Comparison of ENCODE assay signal across 1 cellular context in genomic region chr13:23570099-23570926, GRCh38.
TF ChIP-seq lines count a peak whose summit lies in the region.

TNFRSF19 (plus strand) TSS chr13:23570412; CDS start chr13:23590184, 19,772 bp downstream.

TF ChIP-seq in GM12878, 131 proteins besides CTCF, POLR2A, EP300 and RAD21 (continued from another document):
- TF ChIP-seq E4F1 (IDR thresholded peaks at IDR 0.05; ENCODE audit: borderline replicate concordance, partially characterized antibody) = no peak
- no peak for TF ChIP-seq CUX1 (IDR thresholded peaks at IDR 0.05; ENCODE audit: insufficient replicate concordance, low read depth, low read length)
- no peak for TF ChIP-seq RELA (IDR thresholded peaks at IDR 0.05; ENCODE audit: borderline replicate concordance, partially characterized antibody)
- 0 out of 2 replicates have a peak, but pooled peaks have one; percentile 10 for TF ChIP-seq JUNB (IDR thresholded peaks at IDR 0.05)
- TF ChIP-seq KLF5 (IDR thresholded peaks at IDR 0.05; ENCODE audit: partially characterized antibody) = no peak
- peak; percentile 11; the same call in 1 of the 2 replicates for TF ChIP-seq FOXM1 (IDR thresholded peaks at IDR 0.05; ENCODE audit: low read depth, low read length)
- peak; percentile 75 for TF ChIP-seq EED (IDR thresholded peaks at IDR 0.05; ENCODE audit: low read depth)
- TF ChIP-seq IKZF2 (IDR thresholded peaks at IDR 0.05) = peak in 1 of 2 experiments; percentile 27; a peak in 1 of 4 replicates
- TF ChIP-seq RBBP5 (conservative IDR thresholded peaks at IDR 0.05) = no peak
- no peak for TF ChIP-seq NR2C1 (IDR thresholded peaks at IDR 0.05)
- no peak for TF ChIP-seq STAT3 (IDR thresholded peaks at IDR 0.05; ENCODE audit: low read depth, low read length)
- TF ChIP-seq USF1 (IDR thresholded peaks at IDR 0.05; ENCODE audit: borderline replicate concordance, extremely low read length, insufficient read depth, low read depth, low read length) = no peak
- TF ChIP-seq GABPA (IDR thresholded peaks at IDR 0.05; ENCODE audit: low read depth) = no peak
